Comparison of ENCODE assay signal across 13 cellular contexts in the genomic region with DNA sequence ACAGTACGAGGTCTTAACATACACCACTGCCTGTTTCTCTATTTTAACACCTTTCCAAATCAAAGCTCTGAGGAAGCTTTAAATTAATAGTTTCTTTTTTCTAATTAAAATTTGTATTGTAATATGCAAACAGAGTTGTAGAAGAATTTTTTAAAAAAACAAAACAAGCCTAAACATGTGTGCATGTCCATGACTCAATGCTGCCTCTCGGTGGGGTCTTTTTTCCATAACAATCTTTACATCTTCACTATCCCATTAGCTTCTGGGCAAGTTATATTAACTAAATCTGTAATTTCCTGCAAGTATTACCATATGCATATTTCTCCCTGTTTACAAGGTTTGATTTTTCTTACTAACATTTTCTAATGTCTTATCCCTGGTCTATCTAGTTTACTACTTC.
DNase-seq lines count a peak whose midpoint lies in the region; ATAC-seq lines count a peak whose summit lies in the region.
"Had no signal": no experiment of that assay in that cellular context is flagged by ENCODE, and none has a peak within 500 bp of the region (broad histone marks: within the 10 kb centered on the region; RNA-seq: fewer than 3 reads in every experiment).

No MANE protein-coding gene starts in this region.

- H3K9me3 Mint-ChIP-seq in activated T-helper 17 cell treated with anti-CD3 and anti-CD28 coated beads, Interleukin-2, amount 50 U/mL, for 72 hours = peaks cover 8% of the 10 kb centered on the region

- H3K36me3 Mint-ChIP-seq in activated T-helper 17 cell treated with anti-CD3 and anti-CD28 coated beads, Interleukin-2, amount 50 U/mL, for 72 hours (ENCODE audit: low read depth) = no peaks in the 10 kb centered on the region

- no peaks in the 10 kb centered on the region for H3K4me1 Mint-ChIP-seq in activated T-helper 17 cell treated with anti-CD3 and anti-CD28 coated beads, Interleukin-2, amount 50 U/mL, for 72 hours

- ATAC-seq in esophagus mucosa (no peak), GM21825 (IDR thresholded peaks at IDR 0.05; ENCODE audit: unreplicated experiment) (no peak), HG02571 (IDR thresholded peaks at IDR 0.05; ENCODE audit: unreplicated experiment) (no peak)
- no peak for ATAC-seq in activated T-helper 17 cell treated with anti-CD3 and anti-CD28 coated beads, Interleukin-2, amount 50 U/mL, for 72 hours (replicated peaks)
- ATAC-seq: activated T-cell treated with anti-CD3 and anti-CD28 coated beads, Interleukin-2, amount 50 U/mL, for 4 hours; heart right ventricle; K562 had no signal

- no peaks in the 10 kb centered on the region for H3K27me3 Mint-ChIP-seq in activated T-helper 17 cell treated with anti-CD3 and anti-CD28 coated beads, Interleukin-2, amount 50 U/mL, for 72 hours

- DNase-seq in D341Med (ENCODE audit: low spot score) (peak; percentile 21), Kasumi-1 (lab: John Stamatoyannopoulos, UW) (peak; percentile 45 to 59), amniotic epithelial cell (ENCODE audit: low read depth) (peak; percentile 8), left kidney (ENCODE audit: low read depth, low spot score) (peak; percentile 10)
- DNase-seq: activated T-cell treated with anti-CD3 and anti-CD28 coated beads, Interleukin-2, amount 50 U/mL, for 4 hours; colonic mucosa; heart right ventricle; PC-9 had no signal

- no peak overlapping the region for H3K27ac Mint-ChIP-seq in activated T-helper 17 cell treated with anti-CD3 and anti-CD28 coated beads, Interleukin-2, amount 50 U/mL, for 72 hours

- H3K4me3 Mint-ChIP-seq in activated T-helper 17 cell treated with anti-CD3 and anti-CD28 coated beads, Interleukin-2, amount 50 U/mL, for 72 hours = no peak overlapping the region
- H3K4me3 Mint-ChIP-seq: activated T-cell treated with anti-CD3 and anti-CD28 coated beads, Interleukin-2, amount 50 U/mL, for 4 hours had no signal
